Comparison of ENCODE assay signal across 1 cellular context in genomic region chr2:109176928-109177327, GRCh38.
TF ChIP-seq lines count a peak whose summit lies in the region.

No MANE protein-coding gene starts in this region.

TF ChIP-seq in IMR-90, 13 proteins besides CTCF, POLR2A, EP300 and RAD21 (continued from another document):
- TF ChIP-seq NFE2L2 (IDR thresholded peaks at IDR 0.05; ENCODE audit: low read depth, low read length) (no peak), RCOR1 (IDR thresholded peaks at IDR 0.05; ENCODE audit: insufficient replicate concordance, low read length) (no peak), SMC3 (IDR thresholded peaks at IDR 0.05; ENCODE audit: low read depth, low read length) (no peak), MAZ (IDR thresholded peaks at IDR 0.05; ENCODE audit: borderline replicate concordance, low read depth, low read length) (no peak)
